Comparison of ENCODE assay signal across 14 cellular contexts in genomic region chr19:38739440-38740251, GRCh38. TPM values are rescaled to one million over a fixed set of nuclear protein-coding genes. Genes with fewer than 3 reads are reported as not detected.
A peak's percentile ranks its signal among the peaks of the same experiment; 100 is the strongest.
DNase-seq lines count a peak whose midpoint lies in the region; ATAC-seq and TF ChIP-seq lines count a peak whose summit lies in the region.
"Had no signal": no experiment of that assay in that cellular context is flagged by ENCODE, and none has a peak within 500 bp of the region (broad histone marks: within the 10 kb centered on the region; RNA-seq: fewer than 3 reads in every experiment).

No MANE protein-coding gene starts in this region.

- H3K4me1 Mint-ChIP-seq in MCF 10A (ENCODE audit: insufficient read depth, unreplicated experiment), result peaks cover 5% of the 10 kb centered on the region
- H3K4me1 Mint-ChIP-seq in endodermal cell, result peaks cover 5% of the 10 kb centered on the region
- H3K4me1 Mint-ChIP-seq in stimulated activated naive CD8-positive, alpha-beta T cell treated with anti-CD3 and anti-CD28 coated beads, Interleukin-15, amount 100 ng/mL, for 72 hours, result peaks cover 36% of the 10 kb centered on the region
- peaks cover 26% of the 10 kb centered on the region for H3K4me1 Mint-ChIP-seq in CD14-positive monocyte

- H3K27me3 Mint-ChIP-seq in MCF 10A (ENCODE audit: insufficient read depth, unreplicated experiment) (no peaks in the 10 kb centered on the region), endodermal cell (ENCODE audit: insufficient read depth) (peaks cover 7% of the 10 kb centered on the region), CD14-positive monocyte (ENCODE audit: low read depth in 3 of 3) (peaks cover 15 to 30% (median 15%) of the 10 kb centered on the region in 3 donors)
- H3K27me3 Mint-ChIP-seq in stimulated activated naive CD8-positive, alpha-beta T cell treated with anti-CD3 and anti-CD28 coated beads, Interleukin-15, amount 100 ng/mL, for 72 hours, result peaks cover 14% of the 10 kb centered on the region
- H3K27me3 Mint-ChIP-seq: activated B cell treated with CpG ODN at 0.5 μM for 24 hours had no signal

- no peak overlapping the region for H2AFZ ChIP-seq in mammary epithelial cell (ENCODE audit: low read depth, low read length)

- H3K79me2 ChIP-seq in mammary epithelial cell (ENCODE audit: insufficient read depth, low read length), result no peaks in the 10 kb centered on the region

- no peaks in the 10 kb centered on the region for H3K9me3 Mint-ChIP-seq in MCF 10A (ENCODE audit: unreplicated experiment)
- peaks cover 2% of the 10 kb centered on the region for H3K9me3 Mint-ChIP-seq in endodermal cell
- H3K9me3 Mint-ChIP-seq in stimulated activated naive CD8-positive, alpha-beta T cell treated with anti-CD3 and anti-CD28 coated beads, Interleukin-15, amount 100 ng/mL, for 72 hours, result no peaks in the 10 kb centered on the region
- H3K9me3 Mint-ChIP-seq in CD14-positive monocyte, result peaks cover 0 to 5% (median 1%) of the 10 kb centered on the region in 7 donors
- H3K9me3 Mint-ChIP-seq: activated B cell treated with CpG ODN at 0.5 μM for 24 hours had no signal

- intact Hi-C loops in mammary epithelial cell (cut with micrococcal nuclease), result loop anchor here (5.0 kb wide), 1 partner anchor 38 kb away; no protein-coding TSS in a partner anchor
- intact Hi-C loops in MCF 10A (cut with micrococcal nuclease), result no loop called here
- intact Hi-C loops in CD14-positive monocyte (cut with micrococcal nuclease), result loop anchor here in 1 of 2 donors (10.0 kb wide), 1 partner anchor 185 kb away; no protein-coding TSS in a partner anchor

- peak; percentile 44 for DNase-seq in mammary epithelial cell
- no peak for DNase-seq in MCF 10A (ENCODE audit: unreplicated experiment)
- peak; percentile 48 for DNase-seq in NOMO-1 treated with DMSO at 0.1 percent for 48 hours (lab: John Stamatoyannopoulos, UW; ENCODE audit: unreplicated experiment)
- peak; percentile 41 for DNase-seq in endodermal cell
- DNase-seq in stimulated activated naive CD8-positive, alpha-beta T cell treated with anti-CD3 and anti-CD28 coated beads, Interleukin-15, amount 100 ng/mL, for 72 hours, result no peak
- DNase-seq in CD14-positive monocyte (ENCODE audit: low spot score), result no peak
- DNase-seq in effector CD8-positive, alpha-beta T cell (lab: John Stamatoyannopoulos, UW), result no peak
- DNase-seq: activated B cell treated with CpG ODN at 0.5 μM for 24 hours; mesendoderm; NK-92 treated with Interleukin-12 subunit alpha and Interleukin-12 subunit beta, amount 100 ng/mL, for 24 hours; thyroid gland had no signal

- H3K27ac Mint-ChIP-seq in MCF 10A (ENCODE audit: low read depth, unreplicated experiment) (no peak overlapping the region), endodermal cell (no peak overlapping the region), CD14-positive monocyte (no peak overlapping the region)
- no peak overlapping the region for H3K27ac Mint-ChIP-seq in stimulated activated naive CD8-positive, alpha-beta T cell treated with anti-CD3 and anti-CD28 coated beads, Interleukin-15, amount 100 ng/mL, for 72 hours
- H3K27ac Mint-ChIP-seq: activated B cell treated with CpG ODN at 0.5 μM for 24 hours had no signal

- H3K9ac ChIP-seq in mammary epithelial cell (ENCODE audit: insufficient read depth, low read length), result no peak overlapping the region
- H3K9ac ChIP-seq in endodermal cell (ENCODE audit: extremely low read depth, low read length, poor library complexity, severe bottlenecking), result no peak overlapping the region

- BruUV-seq in mammary epithelial cell (replicated peaks; lab: Mats Ljungman, UMichigan) (no TSS peak), MCF 10A (replicated peaks; lab: Mats Ljungman, UMichigan) (no TSS peak)

- POLR2A ChIA-PET in MCF 10A (lab: Yijun Ruan, JAX), result no interaction called here

- no peaks in the 10 kb centered on the region for H3K36me3 ChIP-seq in mammary epithelial cell (ENCODE audit: insufficient read depth, low read length)
- H3K36me3 ChIP-seq in endodermal cell (ENCODE audit: control insufficient read depth, insufficient read depth, low read length), result no peaks in the 10 kb centered on the region
- H3K36me3 ChIP-seq: thyroid gland had no signal

- in situ Hi-C loops in mammary epithelial cell (cut with MboI; ENCODE audit: low sequenced_read_pairs in 2 of 2), result loop anchor here in 1 of 2 donors (25.0 kb wide), 1 partner anchor 98 kb away; the partner anchor contains the start of genes ECH1 and HNRNPL

- no peaks in the 10 kb centered on the region for H3K9me3 ChIP-seq in mammary epithelial cell (replicated peaks; ENCODE audit: insufficient read depth, low read length)
- H3K9me3 ChIP-seq in endodermal cell (ENCODE audit: control insufficient read depth, low read length), result no peaks in the 10 kb centered on the region
- H3K9me3 ChIP-seq: thyroid gland had no signal

- H3K4me1 ChIP-seq in mammary epithelial cell (ENCODE audit: insufficient read depth, low read length), result peaks cover 11% of the 10 kb centered on the region
- peaks cover 4% of the 10 kb centered on the region for H3K4me1 ChIP-seq in endodermal cell (ENCODE audit: control insufficient read depth, insufficient read depth, low read length)

- WGBS in mammary epithelial cell (ENCODE audit: low coverage, missing lambda C conversion rate), result 83% methylated on average over 7 of the region's 16 CpGs
- 91 to 93% methylated on average over 8 to 16 of the region's 16 CpGs for WGBS in endodermal cell (ENCODE audit: insufficient coverage in 1 of 2, insufficient read length in 1 of 2), 2 experiments

- H3K27me3 ChIP-seq in mammary epithelial cell (ENCODE audit: insufficient read depth, low read length), result no peaks in the 10 kb centered on the region
- no peaks in the 10 kb centered on the region for H3K27me3 ChIP-seq in endodermal cell (ENCODE audit: control insufficient read depth, insufficient read depth, low read length, poor library complexity, severe bottlenecking)
- H3K27me3 ChIP-seq: thyroid gland had no signal

- H3K4me3 Mint-ChIP-seq in MCF 10A (ENCODE audit: unreplicated experiment), result no peak overlapping the region
- H3K4me3 Mint-ChIP-seq in endodermal cell, result no peak overlapping the region
- peak overlapping the region in 1 of 2 donors; percentile 22 for H3K4me3 Mint-ChIP-seq in stimulated activated naive CD8-positive, alpha-beta T cell treated with anti-CD3 and anti-CD28 coated beads, Interleukin-15, amount 100 ng/mL, for 72 hours
- no peak overlapping the region for H3K4me3 Mint-ChIP-seq in CD14-positive monocyte
- H3K4me3 Mint-ChIP-seq: activated B cell treated with CpG ODN at 0.5 μM for 24 hours had no signal

- dilution Hi-C loops in mammary epithelial cell (cut with HindIII; ENCODE audit: low sequenced_read_pairs), result no loop called here

- H3K36me3 Mint-ChIP-seq in MCF 10A (ENCODE audit: insufficient read depth, unreplicated experiment), result peaks cover 4% of the 10 kb centered on the region
- peaks cover 8% of the 10 kb centered on the region for H3K36me3 Mint-ChIP-seq in endodermal cell (ENCODE audit: low read depth)
- peaks cover 0 to 3% of the 10 kb centered on the region in 2 donors for H3K36me3 Mint-ChIP-seq in CD14-positive monocyte

- H3K4me2 ChIP-seq in mammary epithelial cell (ENCODE audit: insufficient read depth, low read depth, low read length), result no peak overlapping the region

- H3K27ac ChIP-seq in mammary epithelial cell (ENCODE audit: insufficient read depth, low read depth, low read length) (no peak overlapping the region), endodermal cell (ENCODE audit: low read depth, low read length) (no peak overlapping the region)
- H3K27ac ChIP-seq: thyroid gland had no signal

- H4K20me1 ChIP-seq in mammary epithelial cell (ENCODE audit: insufficient read depth, low read length), result no peaks in the 10 kb centered on the region

- peak; percentile 32 for ATAC-seq in stimulated activated naive CD8-positive, alpha-beta T cell treated with anti-CD3 and anti-CD28 coated beads, Interleukin-15, amount 100 ng/mL, for 72 hours
- ATAC-seq in HG03139 (IDR thresholded peaks at IDR 0.05; ENCODE audit: unreplicated experiment), result no peak

- no peak overlapping the region for H3K4me3 ChIP-seq in mammary epithelial cell (replicated peaks in 1 of 3; ENCODE audit: insufficient read depth in 1 of 3, low read depth in 2 of 3, low read length in 3 of 3)
- no peak overlapping the region for H3K4me3 ChIP-seq in endodermal cell (ENCODE audit: low read length)
- H3K4me3 ChIP-seq: thyroid gland had no signal

- CTCF ChIA-PET in mammary epithelial cell (lab: Charles Lee; ENCODE audit: low non-redundant PET), result no interaction called here
- CTCF ChIA-PET in MCF 10A (lab: Yijun Ruan, JAX), result no interaction called here

- TF ChIP-seq CTCF in mammary epithelial cell (conservative IDR thresholded peaks at IDR 0.05 in 1 of 2, IDR thresholded peaks at IDR 0.05 in 1 of 2; ENCODE audit: extremely low read depth in 1 of 2, insufficient read depth in 1 of 2, low read depth in 1 of 2, low read length in 2 of 2) (no peak), MCF 10A (IDR thresholded peaks at IDR 0.05; ENCODE audit: unreplicated experiment) (no peak), endodermal cell (conservative IDR thresholded peaks at IDR 0.05) (no peak), CD14-positive monocyte (IDR thresholded peaks at IDR 0.05) (no peak)

RNA-seq across cellular contexts. Expression of gene CAPN12, which starts 4.6 kb away (rescaled TPM):
- total RNA-seq in mammary epithelial cell, result 1 to 10 TPM in 1 of 2 donors, under 1 TPM in 1; 0.49 to 1.0 TPM
- 4.6 TPM for polyA plus RNA-seq in mammary epithelial cell
- not detected for polyA minus RNA-seq in mammary epithelial cell
- not detected in 2 replicates for total RNA-seq in MCF 10A (2022)
- total RNA-seq in endodermal cell, result 10 to 100 TPM; 14.5 to 83.0 TPM
- 9.1 TPM for polyA plus RNA-seq in endodermal cell (2013, experiment 1 of 2)
- 8.0 TPM for polyA plus RNA-seq in endodermal cell (2013, experiment 2 of 2)
- not detected for polyA plus RNA-seq in CD14-positive monocyte

RNA-seq across cellular contexts. Expression of gene LGALS7, which starts 33.7 kb away (rescaled TPM):
- total RNA-seq in mammary epithelial cell, result 1 to 10 TPM in 1 of 2 donors, not detected in 1; 6.3 TPM
- polyA plus RNA-seq in mammary epithelial cell, result 50.4 TPM
- polyA minus RNA-seq in mammary epithelial cell, result 16.3 TPM
- 1.1 TPM in 1 of 2 replicates, not detected in the other for total RNA-seq in MCF 10A (2022)
- total RNA-seq in endodermal cell, result 1 to 10 TPM in 1 of 2 donors, not detected in 1; 1.8 TPM
- polyA plus RNA-seq in endodermal cell (2013, experiment 1 of 2), result not detected
- polyA plus RNA-seq in endodermal cell (2013, experiment 2 of 2), result not detected
- polyA plus RNA-seq in CD14-positive monocyte, result not detected
- total RNA-seq: activated B cell treated with CpG ODN at 0.5 μM for 24 hours, M059J, omental fat pad, thyroid gland had no signal

RNA-seq across cellular contexts. Expression of gene LGALS7B, which starts 49.4 kb away (rescaled TPM):
- 100 to 1,000 TPM in 1 of 2 donors, under 1 TPM in 1; 0.73 to 210 TPM for total RNA-seq in mammary epithelial cell
- polyA plus RNA-seq in mammary epithelial cell, result 688 TPM
- polyA minus RNA-seq in mammary epithelial cell, result 2.2 TPM
- 2.5 and 2.6 TPM in 2 replicates for total RNA-seq in MCF 10A (2022)
- total RNA-seq in endodermal cell, result not detected
- polyA plus RNA-seq in endodermal cell (2013, experiment 1 of 2), result not detected
- not detected for polyA plus RNA-seq in endodermal cell (2013, experiment 2 of 2)
- not detected for polyA plus RNA-seq in CD14-positive monocyte
- total RNA-seq: activated B cell treated with CpG ODN at 0.5 μM for 24 hours, M059J, omental fat pad, thyroid gland had no signal

Comparison
In these comparisons a context has a peak if more than half of its experiments do, and no peak if none do; other contexts are left out.
1. DNase-seq: peak in mammary epithelial cell (single experiment), NOMO-1 treated with DMSO at 0.1 percent for 48 hours (single experiment) and endodermal cell (single experiment); none in MCF 10A (single experiment), stimulated activated naive CD8-positive, alpha-beta T cell treated with anti-CD3 and anti-CD28 coated beads, Interleukin-15, amount 100 ng/mL, for 72 hours (0 of 2), CD14-positive monocyte (single experiment) and effector CD8-positive, alpha-beta T cell (single experiment).
2. RNA of gene CAPN12, which starts 4.6 kb away (total RNA-seq): 14.5 to 83.0 TPM in endodermal cell; 0.49 to 1.0 TPM in mammary epithelial cell and not detected in MCF 10A; every median in the first group is over 4 times any median in the second.